ENCODE assay signal across 20 cellular contexts in genomic region chr1:66138613-66139012, GRCh38.
"Had no signal": no experiment of that assay in that cellular context is flagged by ENCODE, and none has a peak within 500 bp of the region (broad histone marks: within the 10 kb centered on the region; RNA-seq: fewer than 3 reads in every experiment).

No MANE protein-coding gene starts in this region.

- H3K27me3 ChIP-seq: dorsolateral prefrontal cortex, esophagus muscularis mucosa, foreskin keratinocyte, gastroesophageal sphincter, heart left ventricle, left lung had no signal

- H3K27ac ChIP-seq: coronary artery, esophagus muscularis mucosa, foreskin keratinocyte, gastroesophageal sphincter, heart left ventricle, hepatocyte, left lung, lower lobe of right lung had no signal

- H3K9me3 Mint-ChIP-seq: immature natural killer cell, mesothelial cell of epicardium had no signal

- H3K4me3 Mint-ChIP-seq: immature natural killer cell, mesothelial cell of epicardium had no signal

- DNase-seq: dermis blood vessel endothelial cell; dorsolateral prefrontal cortex; effector CD4-positive, alpha-beta T cell; effector memory CD4-positive, alpha-beta T cell; foreskin keratinocyte; heart left ventricle; hypothalamus; immature natural killer cell; islet precursor cell; kidney; kidney glomerular epithelial cell; left lung; left ventricle myocardium superior; lower lobe of right lung; mesenchymal stem cell had no signal

- H3K27ac Mint-ChIP-seq: immature natural killer cell, mesothelial cell of epicardium had no signal

- H3K4me1 Mint-ChIP-seq: immature natural killer cell, mesothelial cell of epicardium had no signal

- H3K4me3 ChIP-seq: coronary artery, dorsolateral prefrontal cortex, esophagus muscularis mucosa, gastroesophageal sphincter, heart left ventricle, hepatocyte, left lung, lower lobe of right lung had no signal

- H3K4me1 ChIP-seq: esophagus muscularis mucosa, foreskin keratinocyte, gastroesophageal sphincter, heart left ventricle, left lung, lower lobe of right lung had no signal

- ATAC-seq: foreskin keratinocyte, gastroesophageal sphincter, heart left ventricle, left lung, left ventricle myocardium superior, lower lobe of right lung had no signal

- H3K36me3 Mint-ChIP-seq: mesothelial cell of epicardium had no signal

- H3K36me3 ChIP-seq: esophagus muscularis mucosa, gastroesophageal sphincter, heart left ventricle, left lung, lower lobe of right lung had no signal

- H3K9me3 ChIP-seq: esophagus muscularis mucosa, gastroesophageal sphincter, heart left ventricle, left lung, lower lobe of right lung had no signal
